ENCODE assay signal across 16 cellular contexts in genomic region chr2:59068255-59068654, GRCh38.
DNase-seq lines count a peak whose midpoint lies in the region; ATAC-seq and TF ChIP-seq lines count a peak whose summit lies in the region.
"Had no signal": no experiment of that assay in that cellular context is flagged by ENCODE, and none has a peak within 500 bp of the region (broad histone marks: within the 10 kb centered on the region; RNA-seq: fewer than 3 reads in every experiment).

No MANE protein-coding gene starts in this region.

- no peak overlapping the region for H3K27ac ChIP-seq in sigmoid colon

- TF ChIP-seq EP300 in sigmoid colon (IDR thresholded peaks at IDR 0.05): peak in 2 of 4 donors; percentile 45 to 56

- no peaks in the 10 kb centered on the region for H3K36me3 ChIP-seq in sigmoid colon

- POLR2A ChIA-PET in WTC11 (lab: Charles Lee): no interaction called here

- H3K27me3 ChIP-seq in sigmoid colon: no peaks in the 10 kb centered on the region

- no peak overlapping the region for H3K4me3 Mint-ChIP-seq in WTC11
- H3K4me3 Mint-ChIP-seq: CD4-positive, alpha-beta memory T cell had no signal

- DNase-seq in WTC11 (ENCODE audit: low spot score) (no peak), fibroblast of villous mesenchyme (ENCODE audit: low read depth) (peak; percentile 52), sigmoid colon (peak; percentile 68), hippocampal formation (lab: John Stamatoyannopoulos, UW) (no peak), cerebellar cortex (ENCODE audit: low spot score) (no peak), NCI-H1417 (lab: John Stamatoyannopoulos, UW) (no peak)
- DNase-seq: C1 segment of cervical spinal cord; Calu3; CD4-positive, alpha-beta memory T cell; COR-L47; DMS153; DND-41; GDM1; H7; HCEC 1CT had no signal

- TF ChIP-seq CTCF in WTC11 (IDR thresholded peaks at IDR 0.05) (no peak), fibroblast of villous mesenchyme (IDR thresholded peaks at IDR 0.05; ENCODE audit: insufficient read depth, low read depth, low read length) (no peak), sigmoid colon (IDR thresholded peaks at IDR 0.05) (no peak)

- 20 to 24% methylated on average over 2 of the region's 2 CpGs for WGBS in sigmoid colon, 2 donors

- 0 out of 2 replicates have a peak, but pooled peaks cover 3% of the 10 kb centered on the region for H3K4me1 Mint-ChIP-seq in WTC11
- H3K4me1 Mint-ChIP-seq: CD4-positive, alpha-beta memory T cell had no signal

- H3K4me3 ChIP-seq in fibroblast of villous mesenchyme (ENCODE audit: low read depth, low read length): no peak overlapping the region
- no peak overlapping the region for H3K4me3 ChIP-seq in sigmoid colon
- H3K4me3 ChIP-seq: GM12878 had no signal

- 0 out of 2 replicates have a peak overlapping the region, but pooled peaks have one; percentile 41 for H3K27ac Mint-ChIP-seq in WTC11
- H3K27ac Mint-ChIP-seq: CD4-positive, alpha-beta memory T cell had no signal

- CTCF ChIA-PET in WTC11 (lab: Charles Lee): interaction anchor here (0.6 to 1.0 kb wide), 2 partner anchors 43 to 207 kb away, joined by 3 to 4 read pairs; no protein-coding TSS in a partner anchor

- no peak for TF ChIP-seq POLR2A in sigmoid colon (IDR thresholded peaks at IDR 0.05)

- ATAC-seq in WTC11: no peak
- ATAC-seq: GM12878 had no signal

- no peaks in the 10 kb centered on the region for H3K9me3 ChIP-seq in sigmoid colon

- intact Hi-C loops in sigmoid colon (cut with DNase I): no loop called here

- peaks cover 32% of the 10 kb centered on the region for H3K9me3 Mint-ChIP-seq in WTC11

- H3K4me1 ChIP-seq in sigmoid colon: peaks cover 0 to 25% (median 14%) of the 10 kb centered on the region in 4 donors

- H3K27me3 Mint-ChIP-seq in WTC11 (ENCODE audit: low read depth): no peaks in the 10 kb centered on the region; the same call in 1 of the 2 replicates
- H3K27me3 Mint-ChIP-seq: CD4-positive, alpha-beta memory T cell had no signal

- peaks cover 7% of the 10 kb centered on the region; the same call in 1 of the 2 replicates for H3K36me3 Mint-ChIP-seq in WTC11
- H3K36me3 Mint-ChIP-seq: CD4-positive, alpha-beta memory T cell had no signal

TF ChIP-seq in WTC11, 78 proteins besides CTCF, POLR2A, EP300 and RAD21:
- TF ChIP-seq TEAD1 (CRISPR knock-in tag; IDR thresholded peaks at IDR 0.05): no peak
- TF ChIP-seq ERG (CRISPR knock-in tag; IDR thresholded peaks at IDR 0.05): no peak
- no peak for TF ChIP-seq NR3C1 (CRISPR knock-in tag; conservative IDR thresholded peaks at IDR 0.05; ENCODE audit: low read depth)
- TF ChIP-seq HMGXB4 (CRISPR knock-in tag; IDR thresholded peaks at IDR 0.05): no peak
- no peak for TF ChIP-seq ESRRA (CRISPR knock-in tag; IDR thresholded peaks at IDR 0.05; ENCODE audit: borderline replicate concordance)
- no peak for TF ChIP-seq ATF1 (CRISPR knock-in tag; IDR thresholded peaks at IDR 0.05)
- no peak for TF ChIP-seq KAT7 (CRISPR knock-in tag; IDR thresholded peaks at IDR 0.05; ENCODE audit: borderline replicate concordance)
- TF ChIP-seq, protein P1, sequence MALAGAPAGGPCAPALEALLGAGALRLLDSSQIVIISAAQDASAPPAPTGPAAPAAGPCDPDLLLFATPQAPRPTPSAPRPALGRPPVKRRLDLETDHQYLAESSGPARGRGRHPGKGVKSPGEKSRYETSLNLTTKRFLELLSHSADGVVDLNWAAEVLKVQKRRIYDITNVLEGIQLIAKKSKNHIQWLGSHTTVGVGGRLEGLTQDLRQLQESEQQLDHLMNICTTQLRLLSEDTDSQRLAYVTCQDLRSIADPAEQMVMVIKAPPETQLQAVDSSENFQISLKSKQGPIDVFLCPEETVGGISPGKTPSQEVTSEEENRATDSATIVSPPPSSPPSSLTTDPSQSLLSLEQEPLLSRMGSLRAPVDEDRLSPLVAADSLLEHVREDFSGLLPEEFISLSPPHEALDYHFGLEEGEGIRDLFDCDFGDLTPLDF (CRISPR knock-in tag; IDR thresholded peaks at IDR 0.05): no peak
- no peak for TF ChIP-seq ZNF138 (CRISPR knock-in tag; conservative IDR thresholded peaks at IDR 0.05)
- TF ChIP-seq CBFB (CRISPR knock-in tag; IDR thresholded peaks at IDR 0.05; ENCODE audit: low read depth): no peak
- no peak for TF ChIP-seq ZBTB43 (CRISPR knock-in tag; IDR thresholded peaks at IDR 0.05)
- no peak for TF ChIP-seq GABPB1 (CRISPR knock-in tag; IDR thresholded peaks at IDR 0.05)
- no peak for TF ChIP-seq SP1 (CRISPR knock-in tag; conservative IDR thresholded peaks at IDR 0.05)
- no peak for TF ChIP-seq TP53 (CRISPR knock-in tag; IDR thresholded peaks at IDR 0.05)
- TF ChIP-seq NFYB (CRISPR knock-in tag; conservative IDR thresholded peaks at IDR 0.05; ENCODE audit: low read depth): no peak
- TF ChIP-seq, protein P2, sequence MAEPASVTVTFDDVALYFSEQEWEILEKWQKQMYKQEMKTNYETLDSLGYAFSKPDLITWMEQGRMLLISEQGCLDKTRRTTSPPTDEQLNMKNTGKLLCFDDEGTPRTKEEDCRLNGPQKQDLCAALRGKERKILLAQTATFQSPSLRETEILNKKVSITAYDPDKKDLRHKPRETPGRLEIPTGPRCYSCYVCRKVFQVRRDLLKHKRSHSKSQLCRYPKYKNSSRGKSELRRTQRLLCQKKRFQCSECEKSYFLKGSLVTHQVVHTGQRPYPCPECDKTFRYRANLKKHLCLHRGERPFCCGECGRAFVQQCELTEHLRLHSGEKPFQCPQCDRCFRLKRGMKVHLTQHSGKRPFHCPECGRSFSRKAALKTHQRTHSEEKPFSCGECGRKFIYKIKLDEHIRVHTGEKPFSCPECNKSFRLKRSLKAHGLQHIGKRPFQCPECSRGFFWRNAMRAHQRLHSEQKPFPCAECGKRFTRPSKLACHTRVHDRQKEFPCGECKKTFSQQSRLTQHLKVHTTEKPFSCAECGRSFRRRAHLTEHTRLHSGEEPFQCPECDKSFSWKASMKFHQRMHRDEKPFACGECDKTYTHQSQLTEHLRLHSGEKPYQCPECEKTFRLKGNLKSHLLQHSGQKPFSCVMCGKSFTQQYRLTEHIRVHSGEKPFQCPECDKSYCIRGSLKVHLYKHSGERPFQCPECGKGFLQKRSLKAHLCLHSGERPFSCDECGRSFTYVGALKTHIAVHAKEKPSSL (CRISPR knock-in tag; conservative IDR thresholded peaks at IDR 0.05): no peak
- TF ChIP-seq ZNF416 (CRISPR knock-in tag; IDR thresholded peaks at IDR 0.05): no peak
- no peak for TF ChIP-seq ZNF219 (CRISPR knock-in tag; IDR thresholded peaks at IDR 0.05; ENCODE audit: borderline replicate concordance)
- TF ChIP-seq SOX15 (CRISPR knock-in tag; IDR thresholded peaks at IDR 0.05): no peak
TF ChIP-seq in WTC11: peak in this region for 0.

Comparison
In these comparisons a context has a peak if more than half of its experiments do, and no peak if none do; other contexts are left out.
1. DNase-seq: peak in fibroblast of villous mesenchyme (single experiment) and sigmoid colon (single experiment); none in WTC11 (single experiment), hippocampal formation (0 of 2), cerebellar cortex (single experiment) and NCI-H1417 (0 of 3).